Comparison of ENCODE assay signal across 1 cellular context in the genomic region with DNA sequence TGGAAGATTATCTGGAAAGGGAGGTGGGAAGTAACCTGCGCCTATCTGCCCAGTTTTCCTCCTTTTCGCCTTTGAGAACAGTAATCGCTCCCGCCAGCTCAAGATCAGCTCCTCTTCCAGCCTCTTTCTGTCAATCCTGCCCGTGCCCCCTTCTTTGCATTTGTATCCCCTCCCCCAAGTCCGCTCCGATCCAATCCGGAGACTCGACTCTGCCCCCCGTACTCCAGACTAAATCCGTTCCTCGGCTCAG.
TF ChIP-seq lines count a peak whose summit lies in the region.

No MANE protein-coding gene starts in this region.

TF ChIP-seq in GM12878, 131 proteins besides CTCF, POLR2A, EP300 and RAD21 (continues in another document):
- TF ChIP-seq SIX5 (IDR thresholded peaks at IDR 0.05; ENCODE audit: low read depth, low read length, severe bottlenecking) (no peak), MEF2B (IDR thresholded peaks at IDR 0.05; ENCODE audit: partially characterized antibody, poor library complexity, severe bottlenecking) (no peak), NFIC (IDR thresholded peaks at IDR 0.05; ENCODE audit: low read depth, low read length) (no peak), MXI1 (IDR thresholded peaks at IDR 0.05; ENCODE audit: low read depth, low read length) (peak; percentile 16; the same call in 1 of the 2 replicates), NFYA (IDR thresholded peaks at IDR 0.05; ENCODE audit: borderline replicate concordance, low read depth, low read length) (no peak), CBFB (IDR thresholded peaks at IDR 0.05; ENCODE audit: low read depth) (no peak), MYC (IDR thresholded peaks at IDR 0.05; ENCODE audit: insufficient read depth, insufficient read length, insufficient replicate concordance, low read length, severe bottlenecking) (no peak), NRF1 (conservative IDR thresholded peaks at IDR 0.05; ENCODE audit: low read depth, low read length) (no peak), SREBF2 (IDR thresholded peaks at IDR 0.05; ENCODE audit: low read length) (no peak), MEF2A (IDR thresholded peaks at IDR 0.05; ENCODE audit: insufficient read depth, low read depth, low read length) (no peak), NR2C2 (IDR thresholded peaks at IDR 0.05; ENCODE audit: borderline replicate concordance, control insufficient read depth, insufficient read length, low read depth) (no peak), RFX5 (IDR thresholded peaks at IDR 0.05; ENCODE audit: low read depth, low read length) (no peak), ETV6 (conservative IDR thresholded peaks at IDR 0.05 in 1 of 2, IDR thresholded peaks at IDR 0.05 in 1 of 2; ENCODE audit: borderline replicate concordance in 1 of 2, low read depth in 1 of 2) (no peak), YY1 (IDR thresholded peaks at IDR 0.05; ENCODE audit: low read depth, low read length) (no peak), YBX1 (IDR thresholded peaks at IDR 0.05) (no peak), TCF12 (IDR thresholded peaks at IDR 0.05; ENCODE audit: low read depth, low read length) (no peak), STAT3 (IDR thresholded peaks at IDR 0.05; ENCODE audit: low read depth, low read length) (no peak)
- TF ChIP-seq, protein P1, sequence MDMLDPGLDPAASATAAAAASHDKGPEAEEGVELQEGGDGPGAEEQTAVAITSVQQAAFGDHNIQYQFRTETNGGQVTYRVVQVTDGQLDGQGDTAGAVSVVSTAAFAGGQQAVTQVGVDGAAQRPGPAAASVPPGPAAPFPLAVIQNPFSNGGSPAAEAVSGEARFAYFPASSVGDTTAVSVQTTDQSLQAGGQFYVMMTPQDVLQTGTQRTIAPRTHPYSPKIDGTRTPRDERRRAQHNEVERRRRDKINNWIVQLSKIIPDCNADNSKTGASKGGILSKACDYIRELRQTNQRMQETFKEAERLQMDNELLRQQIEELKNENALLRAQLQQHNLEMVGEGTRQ (IDR thresholded peaks at IDR 0.05; ENCODE audit: borderline replicate concordance, low read depth, low read length) = no peak
- TF ChIP-seq, protein P2, sequence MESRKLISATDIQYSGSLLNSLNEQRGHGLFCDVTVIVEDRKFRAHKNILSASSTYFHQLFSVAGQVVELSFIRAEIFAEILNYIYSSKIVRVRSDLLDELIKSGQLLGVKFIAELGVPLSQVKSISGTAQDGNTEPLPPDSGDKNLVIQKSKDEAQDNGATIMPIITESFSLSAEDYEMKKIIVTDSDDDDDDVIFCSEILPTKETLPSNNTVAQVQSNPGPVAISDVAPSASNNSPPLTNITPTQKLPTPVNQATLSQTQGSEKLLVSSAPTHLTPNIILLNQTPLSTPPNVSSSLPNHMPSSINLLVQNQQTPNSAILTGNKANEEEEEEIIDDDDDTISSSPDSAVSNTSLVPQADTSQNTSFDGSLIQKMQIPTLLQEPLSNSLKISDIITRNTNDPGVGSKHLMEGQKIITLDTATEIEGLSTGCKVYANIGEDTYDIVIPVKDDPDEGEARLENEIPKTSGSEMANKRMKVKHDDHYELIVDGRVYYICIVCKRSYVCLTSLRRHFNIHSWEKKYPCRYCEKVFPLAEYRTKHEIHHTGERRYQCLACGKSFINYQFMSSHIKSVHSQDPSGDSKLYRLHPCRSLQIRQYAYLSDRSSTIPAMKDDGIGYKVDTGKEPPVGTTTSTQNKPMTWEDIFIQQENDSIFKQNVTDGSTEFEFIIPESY (IDR thresholded peaks at IDR 0.05) = no peak
- TF ChIP-seq, protein P3, sequence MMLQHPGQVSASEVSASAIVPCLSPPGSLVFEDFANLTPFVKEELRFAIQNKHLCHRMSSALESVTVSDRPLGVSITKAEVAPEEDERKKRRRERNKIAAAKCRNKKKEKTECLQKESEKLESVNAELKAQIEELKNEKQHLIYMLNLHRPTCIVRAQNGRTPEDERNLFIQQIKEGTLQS (IDR thresholded peaks at IDR 0.05; ENCODE audit: borderline replicate concordance, extremely low read depth, low read depth, low read length) = no peak
- TF ChIP-seq, protein P4, sequence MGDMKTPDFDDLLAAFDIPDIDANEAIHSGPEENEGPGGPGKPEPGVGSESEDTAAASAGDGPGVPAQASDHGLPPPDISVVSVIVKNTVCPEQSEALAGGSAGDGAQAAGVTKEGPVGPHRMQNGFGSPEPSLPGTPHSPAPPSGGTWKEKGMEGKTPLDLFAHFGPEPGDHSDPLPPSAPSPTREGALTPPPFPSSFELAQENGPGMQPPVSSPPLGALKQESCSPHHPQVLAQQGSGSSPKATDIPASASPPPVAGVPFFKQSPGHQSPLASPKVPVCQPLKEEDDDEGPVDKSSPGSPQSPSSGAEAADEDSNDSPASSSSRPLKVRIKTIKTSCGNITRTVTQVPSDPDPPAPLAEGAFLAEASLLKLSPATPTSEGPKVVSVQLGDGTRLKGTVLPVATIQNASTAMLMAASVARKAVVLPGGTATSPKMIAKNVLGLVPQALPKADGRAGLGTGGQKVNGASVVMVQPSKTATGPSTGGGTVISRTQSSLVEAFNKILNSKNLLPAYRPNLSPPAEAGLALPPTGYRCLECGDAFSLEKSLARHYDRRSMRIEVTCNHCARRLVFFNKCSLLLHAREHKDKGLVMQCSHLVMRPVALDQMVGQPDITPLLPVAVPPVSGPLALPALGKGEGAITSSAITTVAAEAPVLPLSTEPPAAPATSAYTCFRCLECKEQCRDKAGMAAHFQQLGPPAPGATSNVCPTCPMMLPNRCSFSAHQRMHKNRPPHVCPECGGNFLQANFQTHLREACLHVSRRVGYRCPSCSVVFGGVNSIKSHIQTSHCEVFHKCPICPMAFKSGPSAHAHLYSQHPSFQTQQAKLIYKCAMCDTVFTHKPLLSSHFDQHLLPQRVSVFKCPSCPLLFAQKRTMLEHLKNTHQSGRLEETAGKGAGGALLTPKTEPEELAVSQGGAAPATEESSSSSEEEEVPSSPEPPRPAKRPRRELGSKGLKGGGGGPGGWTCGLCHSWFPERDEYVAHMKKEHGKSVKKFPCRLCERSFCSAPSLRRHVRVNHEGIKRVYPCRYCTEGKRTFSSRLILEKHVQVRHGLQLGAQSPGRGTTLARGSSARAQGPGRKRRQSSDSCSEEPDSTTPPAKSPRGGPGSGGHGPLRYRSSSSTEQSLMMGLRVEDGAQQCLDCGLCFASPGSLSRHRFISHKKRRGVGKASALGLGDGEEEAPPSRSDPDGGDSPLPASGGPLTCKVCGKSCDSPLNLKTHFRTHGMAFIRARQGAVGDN (IDR thresholded peaks at IDR 0.05) = no peak; the same call in 1 of the 2 replicates
- TF ChIP-seq, protein P5, sequence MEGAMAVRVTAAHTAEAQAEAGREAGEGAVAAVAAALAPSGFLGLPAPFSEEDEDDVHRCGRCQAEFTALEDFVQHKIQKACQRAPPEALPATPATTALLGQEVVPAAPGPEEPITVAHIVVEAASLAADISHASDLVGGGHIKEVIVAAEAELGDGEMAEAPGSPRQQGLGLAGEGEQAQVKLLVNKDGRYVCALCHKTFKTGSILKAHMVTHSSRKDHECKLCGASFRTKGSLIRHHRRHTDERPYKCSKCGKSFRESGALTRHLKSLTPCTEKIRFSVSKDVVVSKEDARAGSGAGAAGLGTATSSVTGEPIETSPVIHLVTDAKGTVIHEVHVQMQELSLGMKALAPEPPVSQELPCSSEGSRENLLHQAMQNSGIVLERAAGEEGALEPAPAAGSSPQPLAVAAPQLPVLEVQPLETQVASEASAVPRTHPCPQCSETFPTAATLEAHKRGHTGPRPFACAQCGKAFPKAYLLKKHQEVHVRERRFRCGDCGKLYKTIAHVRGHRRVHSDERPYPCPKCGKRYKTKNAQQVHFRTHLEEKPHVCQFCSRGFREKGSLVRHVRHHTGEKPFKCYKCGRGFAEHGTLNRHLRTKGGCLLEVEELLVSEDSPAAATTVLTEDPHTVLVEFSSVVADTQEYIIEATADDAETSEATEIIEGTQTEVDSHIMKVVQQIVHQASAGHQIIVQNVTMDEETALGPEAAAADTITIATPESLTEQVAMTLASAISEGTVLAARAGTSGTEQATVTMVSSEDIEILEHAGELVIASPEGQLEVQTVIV (IDR thresholded peaks at IDR 0.05; ENCODE audit: borderline replicate concordance, partially characterized antibody) = no peak
- TF ChIP-seq, protein P6, sequence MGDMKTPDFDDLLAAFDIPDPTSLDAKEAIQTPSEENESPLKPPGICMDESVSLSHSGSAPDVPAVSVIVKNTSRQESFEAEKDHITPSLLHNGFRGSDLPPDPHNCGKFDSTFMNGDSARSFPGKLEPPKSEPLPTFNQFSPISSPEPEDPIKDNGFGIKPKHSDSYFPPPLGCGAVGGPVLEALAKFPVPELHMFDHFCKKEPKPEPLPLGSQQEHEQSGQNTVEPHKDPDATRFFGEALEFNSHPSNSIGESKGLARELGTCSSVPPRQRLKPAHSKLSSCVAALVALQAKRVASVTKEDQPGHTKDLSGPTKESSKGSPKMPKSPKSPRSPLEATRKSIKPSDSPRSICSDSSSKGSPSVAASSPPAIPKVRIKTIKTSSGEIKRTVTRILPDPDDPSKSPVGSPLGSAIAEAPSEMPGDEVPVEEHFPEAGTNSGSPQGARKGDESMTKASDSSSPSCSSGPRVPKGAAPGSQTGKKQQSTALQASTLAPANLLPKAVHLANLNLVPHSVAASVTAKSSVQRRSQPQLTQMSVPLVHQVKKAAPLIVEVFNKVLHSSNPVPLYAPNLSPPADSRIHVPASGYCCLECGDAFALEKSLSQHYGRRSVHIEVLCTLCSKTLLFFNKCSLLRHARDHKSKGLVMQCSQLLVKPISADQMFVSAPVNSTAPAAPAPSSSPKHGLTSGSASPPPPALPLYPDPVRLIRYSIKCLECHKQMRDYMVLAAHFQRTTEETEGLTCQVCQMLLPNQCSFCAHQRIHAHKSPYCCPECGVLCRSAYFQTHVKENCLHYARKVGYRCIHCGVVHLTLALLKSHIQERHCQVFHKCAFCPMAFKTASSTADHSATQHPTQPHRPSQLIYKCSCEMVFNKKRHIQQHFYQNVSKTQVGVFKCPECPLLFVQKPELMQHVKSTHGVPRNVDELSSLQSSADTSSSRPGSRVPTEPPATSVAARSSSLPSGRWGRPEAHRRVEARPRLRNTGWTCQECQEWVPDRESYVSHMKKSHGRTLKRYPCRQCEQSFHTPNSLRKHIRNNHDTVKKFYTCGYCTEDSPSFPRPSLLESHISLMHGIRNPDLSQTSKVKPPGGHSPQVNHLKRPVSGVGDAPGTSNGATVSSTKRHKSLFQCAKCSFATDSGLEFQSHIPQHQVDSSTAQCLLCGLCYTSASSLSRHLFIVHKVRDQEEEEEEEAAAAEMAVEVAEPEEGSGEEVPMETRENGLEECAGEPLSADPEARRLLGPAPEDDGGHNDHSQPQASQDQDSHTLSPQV (IDR thresholded peaks at IDR 0.05) = no peak
- TF ChIP-seq, protein P7, sequence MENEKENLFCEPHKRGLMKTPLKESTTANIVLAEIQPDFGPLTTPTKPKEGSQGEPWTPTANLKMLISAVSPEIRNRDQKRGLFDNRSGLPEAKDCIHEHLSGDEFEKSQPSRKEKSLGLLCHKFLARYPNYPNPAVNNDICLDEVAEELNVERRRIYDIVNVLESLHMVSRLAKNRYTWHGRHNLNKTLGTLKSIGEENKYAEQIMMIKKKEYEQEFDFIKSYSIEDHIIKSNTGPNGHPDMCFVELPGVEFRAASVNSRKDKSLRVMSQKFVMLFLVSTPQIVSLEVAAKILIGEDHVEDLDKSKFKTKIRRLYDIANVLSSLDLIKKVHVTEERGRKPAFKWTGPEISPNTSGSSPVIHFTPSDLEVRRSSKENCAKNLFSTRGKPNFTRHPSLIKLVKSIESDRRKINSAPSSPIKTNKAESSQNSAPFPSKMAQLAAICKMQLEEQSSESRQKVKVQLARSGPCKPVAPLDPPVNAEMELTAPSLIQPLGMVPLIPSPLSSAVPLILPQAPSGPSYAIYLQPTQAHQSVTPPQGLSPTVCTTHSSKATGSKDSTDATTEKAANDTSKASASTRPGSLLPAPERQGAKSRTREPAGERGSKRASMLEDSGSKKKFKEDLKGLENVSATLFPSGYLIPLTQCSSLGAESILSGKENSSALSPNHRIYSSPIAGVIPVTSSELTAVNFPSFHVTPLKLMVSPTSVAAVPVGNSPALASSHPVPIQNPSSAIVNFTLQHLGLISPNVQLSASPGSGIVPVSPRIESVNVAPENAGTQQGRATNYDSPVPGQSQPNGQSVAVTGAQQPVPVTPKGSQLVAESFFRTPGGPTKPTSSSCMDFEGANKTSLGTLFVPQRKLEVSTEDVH (IDR thresholded peaks at IDR 0.05; ENCODE audit: low read depth, partially characterized antibody) = no peak
- TF ChIP-seq, protein P8, sequence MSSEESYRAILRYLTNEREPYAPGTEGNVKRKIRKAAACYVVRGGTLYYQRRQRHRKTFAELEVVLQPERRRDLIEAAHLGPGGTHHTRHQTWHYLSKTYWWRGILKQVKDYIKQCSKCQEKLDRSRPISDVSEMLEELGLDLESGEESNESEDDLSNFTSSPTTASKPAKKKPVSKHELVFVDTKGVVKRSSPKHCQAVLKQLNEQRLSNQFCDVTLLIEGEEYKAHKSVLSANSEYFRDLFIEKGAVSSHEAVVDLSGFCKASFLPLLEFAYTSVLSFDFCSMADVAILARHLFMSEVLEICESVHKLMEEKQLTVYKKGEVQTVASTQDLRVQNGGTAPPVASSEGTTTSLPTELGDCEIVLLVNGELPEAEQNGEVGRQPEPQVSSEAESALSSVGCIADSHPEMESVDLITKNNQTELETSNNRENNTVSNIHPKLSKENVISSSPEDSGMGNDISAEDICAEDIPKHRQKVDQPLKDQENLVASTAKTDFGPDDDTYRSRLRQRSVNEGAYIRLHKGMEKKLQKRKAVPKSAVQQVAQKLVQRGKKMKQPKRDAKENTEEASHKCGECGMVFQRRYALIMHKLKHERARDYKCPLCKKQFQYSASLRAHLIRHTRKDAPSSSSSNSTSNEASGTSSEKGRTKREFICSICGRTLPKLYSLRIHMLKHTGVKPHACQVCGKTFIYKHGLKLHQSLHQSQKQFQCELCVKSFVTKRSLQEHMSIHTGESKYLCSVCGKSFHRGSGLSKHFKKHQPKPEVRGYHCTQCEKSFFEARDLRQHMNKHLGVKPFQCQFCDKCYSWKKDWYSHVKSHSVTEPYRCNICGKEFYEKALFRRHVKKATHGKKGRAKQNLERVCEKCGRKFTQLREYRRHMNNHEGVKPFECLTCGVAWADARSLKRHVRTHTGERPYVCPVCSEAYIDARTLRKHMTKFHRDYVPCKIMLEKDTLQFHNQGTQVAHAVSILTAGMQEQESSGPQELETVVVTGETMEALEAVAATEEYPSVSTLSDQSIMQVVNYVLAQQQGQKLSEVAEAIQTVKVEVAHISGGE (CRISPR knock-in tag; IDR thresholded peaks at IDR 0.05) = no peak
- TF ChIP-seq, protein P9, sequence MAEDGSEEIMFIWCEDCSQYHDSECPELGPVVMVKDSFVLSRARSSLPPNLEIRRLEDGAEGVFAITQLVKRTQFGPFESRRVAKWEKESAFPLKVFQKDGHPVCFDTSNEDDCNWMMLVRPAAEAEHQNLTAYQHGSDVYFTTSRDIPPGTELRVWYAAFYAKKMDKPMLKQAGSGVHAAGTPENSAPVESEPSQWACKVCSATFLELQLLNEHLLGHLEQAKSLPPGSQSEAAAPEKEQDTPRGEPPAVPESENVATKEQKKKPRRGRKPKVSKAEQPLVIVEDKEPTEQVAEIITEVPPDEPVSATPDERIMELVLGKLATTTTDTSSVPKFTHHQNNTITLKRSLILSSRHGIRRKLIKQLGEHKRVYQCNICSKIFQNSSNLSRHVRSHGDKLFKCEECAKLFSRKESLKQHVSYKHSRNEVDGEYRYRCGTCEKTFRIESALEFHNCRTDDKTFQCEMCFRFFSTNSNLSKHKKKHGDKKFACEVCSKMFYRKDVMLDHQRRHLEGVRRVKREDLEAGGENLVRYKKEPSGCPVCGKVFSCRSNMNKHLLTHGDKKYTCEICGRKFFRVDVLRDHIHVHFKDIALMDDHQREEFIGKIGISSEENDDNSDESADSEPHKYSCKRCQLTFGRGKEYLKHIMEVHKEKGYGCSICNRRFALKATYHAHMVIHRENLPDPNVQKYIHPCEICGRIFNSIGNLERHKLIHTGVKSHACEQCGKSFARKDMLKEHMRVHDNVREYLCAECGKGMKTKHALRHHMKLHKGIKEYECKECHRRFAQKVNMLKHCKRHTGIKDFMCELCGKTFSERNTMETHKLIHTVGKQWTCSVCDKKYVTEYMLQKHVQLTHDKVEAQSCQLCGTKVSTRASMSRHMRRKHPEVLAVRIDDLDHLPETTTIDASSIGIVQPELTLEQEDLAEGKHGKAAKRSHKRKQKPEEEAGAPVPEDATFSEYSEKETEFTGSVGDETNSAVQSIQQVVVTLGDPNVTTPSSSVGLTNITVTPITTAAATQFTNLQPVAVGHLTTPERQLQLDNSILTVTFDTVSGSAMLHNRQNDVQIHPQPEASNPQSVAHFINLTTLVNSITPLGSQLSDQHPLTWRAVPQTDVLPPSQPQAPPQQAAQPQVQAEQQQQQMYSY (CRISPR knock-in tag; IDR thresholded peaks at IDR 0.05) = no peak
